In the genomic region with DNA sequence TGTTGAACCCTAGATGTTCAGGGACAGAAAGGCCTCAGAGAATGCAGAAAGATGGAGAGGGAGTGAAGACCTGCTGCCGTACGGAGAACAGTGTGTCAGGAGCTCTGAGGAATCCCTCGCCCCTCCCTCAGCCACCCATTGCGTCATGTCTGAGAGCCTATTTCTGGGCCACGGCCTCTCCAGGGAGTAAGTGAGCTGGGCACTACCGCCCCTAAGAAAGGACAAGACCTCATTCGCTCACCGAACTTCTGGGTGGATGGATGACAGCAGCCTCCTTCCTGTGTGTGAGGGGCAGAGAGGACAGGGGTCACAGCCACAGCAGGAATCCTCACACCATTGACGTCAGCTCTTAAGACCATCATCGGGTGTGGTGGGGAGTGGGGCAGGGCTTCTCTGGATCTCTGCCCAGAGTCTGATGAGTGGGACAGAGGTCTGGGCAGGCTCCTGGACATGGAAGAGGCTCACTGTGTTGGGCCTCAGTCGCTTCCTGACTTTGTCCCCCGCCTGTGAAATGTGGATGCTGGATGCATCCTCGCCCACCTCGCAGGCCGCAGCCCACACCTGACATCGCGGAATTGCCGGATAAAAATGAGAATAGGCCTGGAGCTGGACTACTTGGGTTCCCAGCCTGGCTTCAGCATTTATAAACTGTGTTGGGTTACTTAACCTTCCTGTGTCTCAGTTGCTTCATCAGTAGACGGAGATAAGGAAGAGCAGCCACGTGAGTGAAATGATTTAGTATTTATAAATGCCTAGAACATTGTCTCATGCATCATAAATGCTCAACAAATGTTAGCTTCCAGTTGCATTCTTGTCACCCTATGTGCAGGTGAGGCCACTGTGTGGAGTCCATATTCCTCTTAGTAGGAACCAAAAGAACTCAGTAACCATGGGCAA, we compare ENCODE assay signal across 18 cellular contexts.
DNase-seq lines count a peak whose midpoint lies in the region; ATAC-seq and TF ChIP-seq lines count a peak whose summit lies in the region.
"Had no signal": no experiment of that assay in that cellular context is flagged by ENCODE, and none has a peak within 500 bp of the region (broad histone marks: within the 10 kb centered on the region; RNA-seq: fewer than 3 reads in every experiment).

No MANE protein-coding gene starts in this region.

- H3K27me3 ChIP-seq in sigmoid colon: no peaks in the 10 kb centered on the region
- H3K27me3 ChIP-seq: left lung, SJSA1 had no signal

- DNase-seq in LoVo (ENCODE audit: low spot score): peak; percentile 25
- peak; percentile 84 for DNase-seq in amniotic epithelial cell (ENCODE audit: low read depth)
- no peak for DNase-seq in left ventricle myocardium superior
- DNase-seq in sigmoid colon: peak; percentile 41
- DNase-seq in HT-29 (ENCODE audit: low spot score): no peak
- no peak for DNase-seq in NAMALWA (ENCODE audit: low spot score)
- DNase-seq: activated naive CD4-positive, alpha-beta T cell treated with anti-CD3 and anti-CD28 coated beads for 36 hours; cortex of kidney; foreskin keratinocyte; left lung; NCI-H1436; NCI-H82; stimulated activated naive B cell treated with anti-CD40 and anti-IgM and Interleukin-4, amounts not matched to agents 10 μg/mL and 1 μg/mL and 100 μg/mL, for 72 hours had no signal

- no peak for TF ChIP-seq CTCF in sigmoid colon (IDR thresholded peaks at IDR 0.05)

- H3K4me3 ChIP-seq in sigmoid colon: no peak overlapping the region
- H3K4me3 ChIP-seq: left lung, SJSA1 had no signal

- H3K9me3 ChIP-seq in sigmoid colon: no peaks in the 10 kb centered on the region
- H3K9me3 ChIP-seq: left lung, neutrophil, SJSA1 had no signal

- TF ChIP-seq EP300 in sigmoid colon (IDR thresholded peaks at IDR 0.05): no peak

- no peak for TF ChIP-seq POLR2A in sigmoid colon (IDR thresholded peaks at IDR 0.05)

- H3K4me1 ChIP-seq in sigmoid colon: peaks cover 0 to 7% (median 6%) of the 10 kb centered on the region in 4 donors
- H3K4me1 ChIP-seq: left lung had no signal

- H3K27ac ChIP-seq in sigmoid colon: no peak overlapping the region
- H3K27ac ChIP-seq: foreskin keratinocyte, left lung, neutrophil, SJSA1, VCaP had no signal

- 79 to 85% methylated on average over 20 of the region's 20 CpGs for WGBS in sigmoid colon, 2 donors

- intact Hi-C loops in left ventricle myocardium superior (cut with micrococcal nuclease): no loop called here
- intact Hi-C loops in sigmoid colon (cut with DNase I): no loop called here

- no peaks in the 10 kb centered on the region for H3K36me3 ChIP-seq in sigmoid colon
- H3K36me3 ChIP-seq: left lung, neutrophil, SJSA1 had no signal

- ATAC-seq in left ventricle myocardium superior: peak; percentile 43
- ATAC-seq in GM21576 (IDR thresholded peaks at IDR 0.05; ENCODE audit: unreplicated experiment): no peak
- ATAC-seq in GM18858 (IDR thresholded peaks at IDR 0.05; ENCODE audit: unreplicated experiment): no peak
- ATAC-seq: foreskin keratinocyte; left lung; stimulated activated naive B cell treated with anti-CD40 and anti-IgM and Interleukin-4, amounts not matched to agents 10 μg/mL and 1 μg/mL and 100 μg/mL, for 72 hours had no signal

Comparison
In these comparisons a context has a peak if more than half of its experiments do, and no peak if none do; other contexts are left out.
1. DNase-seq: peak in LoVo (single experiment), amniotic epithelial cell (single experiment) and sigmoid colon (single experiment); none in left ventricle myocardium superior (single experiment), HT-29 (single experiment) and NAMALWA (single experiment).